In the genomic region with DNA sequence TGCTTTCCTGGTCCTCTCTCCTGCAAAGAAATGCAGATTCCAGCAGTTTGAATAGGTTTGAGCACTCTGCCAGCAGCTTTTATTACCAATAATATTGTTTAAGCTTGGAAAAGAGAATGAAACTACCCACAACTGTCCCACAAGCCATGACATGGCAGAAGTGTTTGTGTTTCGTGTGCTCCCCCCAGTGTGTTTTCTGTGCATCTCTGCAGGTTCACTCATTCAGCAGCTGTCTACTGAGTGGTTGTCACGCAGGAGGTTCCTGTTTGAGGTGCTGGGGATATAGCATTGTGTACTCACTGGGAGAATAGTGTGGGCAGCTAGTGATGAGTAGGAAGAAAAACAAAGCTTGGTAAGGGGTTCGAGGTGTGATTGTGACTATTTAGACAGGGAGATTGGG, we compare ENCODE assay signal across 20 cellular contexts. TPM values are rescaled to one million over a fixed set of nuclear protein-coding genes. Genes with fewer than 3 reads are reported as not detected.
DNase-seq lines count a peak whose midpoint lies in the region; ATAC-seq and TF ChIP-seq lines count a peak whose summit lies in the region.
"Had no signal": no experiment of that assay in that cellular context is flagged by ENCODE, and none has a peak within 500 bp of the region (broad histone marks: within the 10 kb centered on the region; RNA-seq: fewer than 3 reads in every experiment).

No MANE protein-coding gene starts in this region.

- no peaks in the 10 kb centered on the region for H3K4me1 Mint-ChIP-seq in activated CD8-positive, alpha-beta memory T cell treated with anti-CD3 and anti-CD28 coated beads, Interleukin-2, amount 10 ng/mL, durations not matched to agents 7 days and 5 days
- peaks cover 0 to 4% (median 0%) of the 10 kb centered on the region in 3 donors for H3K4me1 Mint-ChIP-seq in CD8-positive, alpha-beta memory T cell
- peaks cover 20% of the 10 kb centered on the region for H3K4me1 Mint-ChIP-seq in activated T-helper 1 cell treated with anti-CD3 and anti-CD28 coated beads, Interleukin-12 subunit alpha, Interleukin-12 subunit beta, Interleukin-2, Interleukin-4 antibody, amounts not matched to agents 30 ng/mL and 10 ng/mL and 1 ng/mL, durations not matched to agents 14 hours and 24 hours and 36 hours (ENCODE audit: low read depth)
- H3K4me1 Mint-ChIP-seq in naive thymus-derived CD4-positive, alpha-beta T cell: peaks cover 0 to 11% (median 4%) of the 10 kb centered on the region in 7 donors
- H3K4me1 Mint-ChIP-seq in osteocyte (ENCODE audit: unreplicated experiment): no peaks in the 10 kb centered on the region

- H3K27ac Mint-ChIP-seq in activated CD8-positive, alpha-beta memory T cell treated with anti-CD3 and anti-CD28 coated beads, Interleukin-2, amount 10 ng/mL, durations not matched to agents 7 days and 5 days: peak overlapping the region; percentile 7
- H3K27ac Mint-ChIP-seq in CD8-positive, alpha-beta memory T cell: peak overlapping the region in 5 of 8 donors; percentile 19 to 79 (median 48)
- peak overlapping the region; percentile 40 for H3K27ac Mint-ChIP-seq in activated T-helper 1 cell treated with anti-CD3 and anti-CD28 coated beads, Interleukin-12 subunit alpha, Interleukin-12 subunit beta, Interleukin-2, Interleukin-4 antibody, amounts not matched to agents 30 ng/mL and 10 ng/mL and 1 ng/mL, durations not matched to agents 14 hours and 24 hours and 36 hours
- H3K27ac Mint-ChIP-seq in naive thymus-derived CD4-positive, alpha-beta T cell: peak overlapping the region in 5 of 9 donors; percentile 23 to 74 (median 48)
- H3K27ac Mint-ChIP-seq in osteocyte (ENCODE audit: unreplicated experiment): no peak overlapping the region
- H3K27ac Mint-ChIP-seq: HFFc6 had no signal

- no peak overlapping the region for H3K4me3 Mint-ChIP-seq in activated CD8-positive, alpha-beta memory T cell treated with anti-CD3 and anti-CD28 coated beads, Interleukin-2, amount 10 ng/mL, durations not matched to agents 7 days and 5 days
- no peak overlapping the region for H3K4me3 Mint-ChIP-seq in CD8-positive, alpha-beta memory T cell
- H3K4me3 Mint-ChIP-seq in activated T-helper 1 cell treated with anti-CD3 and anti-CD28 coated beads, Interleukin-12 subunit alpha, Interleukin-12 subunit beta, Interleukin-2, Interleukin-4 antibody, amounts not matched to agents 30 ng/mL and 10 ng/mL and 1 ng/mL, durations not matched to agents 14 hours and 24 hours and 36 hours: no peak overlapping the region
- H3K4me3 Mint-ChIP-seq in naive thymus-derived CD4-positive, alpha-beta T cell: no peak overlapping the region
- H3K4me3 Mint-ChIP-seq in osteocyte (ENCODE audit: unreplicated experiment): no peak overlapping the region
- H3K4me3 Mint-ChIP-seq: CD8-positive, alpha-beta T cell; HFFc6 had no signal

- no peak overlapping the region for H3K27ac ChIP-seq in CD8-positive, alpha-beta memory T cell (ENCODE audit: low read depth, low read length)
- H3K27ac ChIP-seq in naive thymus-derived CD4-positive, alpha-beta T cell (ENCODE audit: low read depth, low read length): no peak overlapping the region
- H3K27ac ChIP-seq in breast epithelium (no peak overlapping the region), spleen (no peak overlapping the region)
- H3K27ac ChIP-seq: A549 had no signal

- H3K4me3 ChIP-seq in CD8-positive, alpha-beta memory T cell (ENCODE audit: low read length): no peak overlapping the region
- H3K4me3 ChIP-seq in naive thymus-derived CD4-positive, alpha-beta T cell (ENCODE audit: low read length): no peak overlapping the region
- H3K4me3 ChIP-seq in breast epithelium: no peak overlapping the region
- no peak overlapping the region for H3K4me3 ChIP-seq in spleen
- H3K4me3 ChIP-seq: A549, K562 had no signal

- no peaks in the 10 kb centered on the region for H3K9me3 ChIP-seq in CD8-positive, alpha-beta memory T cell (ENCODE audit: low read length)
- no peaks in the 10 kb centered on the region for H3K9me3 ChIP-seq in naive thymus-derived CD4-positive, alpha-beta T cell (ENCODE audit: control insufficient read depth in 2 of 3, low read length in 3 of 3)
- H3K9me3 ChIP-seq in breast epithelium (no peaks in the 10 kb centered on the region), spleen (no peaks in the 10 kb centered on the region)
- H3K9me3 ChIP-seq: A549 had no signal

- H3K36me3 ChIP-seq in CD8-positive, alpha-beta memory T cell (ENCODE audit: insufficient read depth, low read length): peaks cover 13% of the 10 kb centered on the region
- H3K36me3 ChIP-seq in naive thymus-derived CD4-positive, alpha-beta T cell (ENCODE audit: control insufficient read depth in 2 of 3, insufficient read depth in 3 of 3, low read length in 3 of 3): peaks cover 0 to 81% (median 8%) of the 10 kb centered on the region in 3 experiments
- H3K36me3 ChIP-seq in breast epithelium (no peaks in the 10 kb centered on the region), spleen (peaks cover 0 to 90% (median 20%) of the 10 kb centered on the region in 6 donors)

- H3K27me3 Mint-ChIP-seq in activated CD8-positive, alpha-beta memory T cell treated with anti-CD3 and anti-CD28 coated beads, Interleukin-2, amount 10 ng/mL, durations not matched to agents 7 days and 5 days: no peaks in the 10 kb centered on the region
- H3K27me3 Mint-ChIP-seq in CD8-positive, alpha-beta memory T cell: no peaks in the 10 kb centered on the region
- H3K27me3 Mint-ChIP-seq in activated T-helper 1 cell treated with anti-CD3 and anti-CD28 coated beads, Interleukin-12 subunit alpha, Interleukin-12 subunit beta, Interleukin-2, Interleukin-4 antibody, amounts not matched to agents 30 ng/mL and 10 ng/mL and 1 ng/mL, durations not matched to agents 14 hours and 24 hours and 36 hours (ENCODE audit: insufficient read depth): no peaks in the 10 kb centered on the region
- H3K27me3 Mint-ChIP-seq in naive thymus-derived CD4-positive, alpha-beta T cell: no peaks in the 10 kb centered on the region
- no peaks in the 10 kb centered on the region for H3K27me3 Mint-ChIP-seq in osteocyte (ENCODE audit: unreplicated experiment)

- CTCF ChIA-PET in activated CD8-positive, alpha-beta memory T cell treated with anti-CD3 and anti-CD28 coated beads, Interleukin-2, amount 10 ng/mL, durations not matched to agents 7 days and 5 days (lab: Charles Lee): interaction anchor here (1.2 to 3.6 kb wide), 3 partner anchors 11 to 49 kb away, joined by 3 to 9 read pairs (median 3); no protein-coding TSS in a partner anchor
- CTCF ChIA-PET in CD8-positive, alpha-beta memory T cell (lab: Charles Lee): interaction anchor here (1.8 to 3.1 kb wide), 2 partner anchors 31 to 49 kb away, joined by 6 to 11 read pairs; no protein-coding TSS in a partner anchor
- CTCF ChIA-PET in naive thymus-derived CD4-positive, alpha-beta T cell (lab: Charles Lee): interaction anchor here (0.9 to 1.3 kb wide), 2 partner anchors 10 to 45 kb away, joined by 3 read pairs; no protein-coding TSS in a partner anchor

- no peak for ATAC-seq in activated CD8-positive, alpha-beta memory T cell treated with anti-CD3 and anti-CD28 coated beads, Interleukin-2, amount 10 ng/mL, durations not matched to agents 7 days and 5 days
- no peak for ATAC-seq in naive thymus-derived CD4-positive, alpha-beta T cell
- ATAC-seq: A549; CD8-positive, alpha-beta T cell; K562; Right ventricle myocardium inferior had no signal

- peaks cover 5% of the 10 kb centered on the region for H3K36me3 Mint-ChIP-seq in activated CD8-positive, alpha-beta memory T cell treated with anti-CD3 and anti-CD28 coated beads, Interleukin-2, amount 10 ng/mL, durations not matched to agents 7 days and 5 days
- H3K36me3 Mint-ChIP-seq in CD8-positive, alpha-beta memory T cell: peaks cover 0 to 74% (median 4%) of the 10 kb centered on the region in 3 donors
- peaks cover 20% of the 10 kb centered on the region for H3K36me3 Mint-ChIP-seq in activated T-helper 1 cell treated with anti-CD3 and anti-CD28 coated beads, Interleukin-12 subunit alpha, Interleukin-12 subunit beta, Interleukin-2, Interleukin-4 antibody, amounts not matched to agents 30 ng/mL and 10 ng/mL and 1 ng/mL, durations not matched to agents 14 hours and 24 hours and 36 hours (ENCODE audit: low read depth)
- peaks cover 4 to 22% (median 6%) of the 10 kb centered on the region in 5 donors for H3K36me3 Mint-ChIP-seq in naive thymus-derived CD4-positive, alpha-beta T cell
- peaks cover 19% of the 10 kb centered on the region for H3K36me3 Mint-ChIP-seq in osteocyte (ENCODE audit: unreplicated experiment)

- WGBS in spleen, 5 donors: 80 to 92% (median 84%) methylated on average over 3 of the region's 3 CpGs

- intact Hi-C loops in activated T-helper 1 cell treated with anti-CD3 and anti-CD28 coated beads, Interleukin-12 subunit alpha, Interleukin-12 subunit beta, Interleukin-2, Interleukin-4 antibody, amounts not matched to agents 30 ng/mL and 10 ng/mL and 1 ng/mL, durations not matched to agents 14 hours and 24 hours and 36 hours (cut with micrococcal nuclease): no loop called here
- intact Hi-C loops in naive thymus-derived CD4-positive, alpha-beta T cell (cut with micrococcal nuclease): no loop called here
- intact Hi-C loops in breast epithelium (cut with DNase I; ENCODE audit: low total_unique reads): no loop called here
- intact Hi-C loops in spleen (cut with DNase I; ENCODE audit: low total_unique reads): no loop called here

- TF ChIP-seq CTCF in osteocyte (IDR thresholded peaks at IDR 0.05) (no peak), breast epithelium (IDR thresholded peaks at IDR 0.05) (no peak), spleen (IDR thresholded peaks at IDR 0.05 in 8 of 11, conservative IDR thresholded peaks at IDR 0.05 in 3 of 11) (no peak)

- H3K9me3 Mint-ChIP-seq in activated CD8-positive, alpha-beta memory T cell treated with anti-CD3 and anti-CD28 coated beads, Interleukin-2, amount 10 ng/mL, durations not matched to agents 7 days and 5 days (ENCODE audit: low read depth): no peaks in the 10 kb centered on the region
- no peaks in the 10 kb centered on the region for H3K9me3 Mint-ChIP-seq in CD8-positive, alpha-beta memory T cell
- no peaks in the 10 kb centered on the region for H3K9me3 Mint-ChIP-seq in activated T-helper 1 cell treated with anti-CD3 and anti-CD28 coated beads, Interleukin-12 subunit alpha, Interleukin-12 subunit beta, Interleukin-2, Interleukin-4 antibody, amounts not matched to agents 30 ng/mL and 10 ng/mL and 1 ng/mL, durations not matched to agents 14 hours and 24 hours and 36 hours
- H3K9me3 Mint-ChIP-seq in naive thymus-derived CD4-positive, alpha-beta T cell: peaks cover 0 to 1% (median 0%) of the 10 kb centered on the region in 11 donors
- no peaks in the 10 kb centered on the region for H3K9me3 Mint-ChIP-seq in osteocyte (ENCODE audit: unreplicated experiment)
- H3K9me3 Mint-ChIP-seq: CD8-positive, alpha-beta T cell; HFFc6 had no signal

- no peak for TF ChIP-seq POLR2A in breast epithelium (IDR thresholded peaks at IDR 0.05)
- no peak for TF ChIP-seq POLR2A in spleen (IDR thresholded peaks at IDR 0.05)

- no peak for DNase-seq in activated CD8-positive, alpha-beta memory T cell treated with anti-CD3 and anti-CD28 coated beads, Interleukin-2, amount 10 ng/mL, durations not matched to agents 7 days and 5 days
- DNase-seq in activated CD8-positive, alpha-beta memory T cell treated with anti-CD3 and anti-CD28 coated beads, Interleukin-2, amount 50 U/mL, for 48 hours: no peak
- no peak for DNase-seq in CD8-positive, alpha-beta memory T cell
- DNase-seq in activated T-helper 1 cell treated with anti-CD3 and anti-CD28 coated beads, Interleukin-12 subunit alpha, Interleukin-12 subunit beta, Interleukin-2, Interleukin-4 antibody, amounts not matched to agents 30 ng/mL and 10 ng/mL and 1 ng/mL, durations not matched to agents 14 hours and 24 hours and 36 hours (ENCODE audit: low spot score): no peak
- no peak for DNase-seq in naive thymus-derived CD4-positive, alpha-beta T cell
- DNase-seq in osteocyte (ENCODE audit: extremely low spot score, unreplicated experiment): no peak
- DNase-seq in breast epithelium (ENCODE audit: low spot score in 2 of 2): no peak
- no peak for DNase-seq in spleen
- DNase-seq: CD8-positive, alpha-beta T cell; DMS79 treated with DMSO at 0.1 percent for 48 hours; H7; HFFc6; MV-4-11; NCI-H1417 treated with DMSO at 0.1 percent for 48 hours; NCI-H1930; NCI-H446; NK-92 treated with Interleukin-12 subunit alpha and Interleukin-12 subunit beta, amount 100 ng/mL, for 24 hours had no signal

- no peaks in the 10 kb centered on the region for H3K27me3 ChIP-seq in CD8-positive, alpha-beta memory T cell (ENCODE audit: insufficient read depth, low read length, poor library complexity, severe bottlenecking)
- H3K27me3 ChIP-seq in naive thymus-derived CD4-positive, alpha-beta T cell (ENCODE audit: control insufficient read depth in 2 of 2, insufficient read depth in 2 of 2, low read length in 2 of 2): no peaks in the 10 kb centered on the region
- H3K27me3 ChIP-seq in breast epithelium: no peaks in the 10 kb centered on the region
- H3K27me3 ChIP-seq in spleen (replicated peaks in 1 of 7): no peaks in the 10 kb centered on the region

- no peaks in the 10 kb centered on the region for H3K4me1 ChIP-seq in CD8-positive, alpha-beta memory T cell (ENCODE audit: insufficient read depth, low read length)
- no peaks in the 10 kb centered on the region for H3K4me1 ChIP-seq in naive thymus-derived CD4-positive, alpha-beta T cell (ENCODE audit: control insufficient read depth in 2 of 2, insufficient read depth in 2 of 2, low read length in 2 of 2)
- no peaks in the 10 kb centered on the region for H3K4me1 ChIP-seq in breast epithelium
- H3K4me1 ChIP-seq in spleen: peaks cover 0 to 38% (median 10%) of the 10 kb centered on the region in 6 donors
- H3K4me1 ChIP-seq: A549 had no signal

- POLR2A ChIA-PET in CD8-positive, alpha-beta memory T cell (lab: Charles Lee): no interaction called here
- POLR2A ChIA-PET in naive thymus-derived CD4-positive, alpha-beta T cell (lab: Charles Lee): interaction anchor here (0.7 kb wide), 1 partner anchor 644 kb away, joined by 3 read pairs; no protein-coding TSS in a partner anchor

RNA-seq across cellular contexts. Expression of a gene that starts 55.3 kb away (rescaled TPM):
- total RNA-seq in activated CD8-positive, alpha-beta memory T cell treated with anti-CD3 and anti-CD28 coated beads, Interleukin-2, amount 10 ng/mL, durations not matched to agents 7 days and 5 days: under 1 TPM; 0.52 to 0.96 TPM
- under 1 TPM; 0.31 to 0.48 TPM for total RNA-seq in CD8-positive, alpha-beta memory T cell
- not detected for polyA plus RNA-seq in CD8-positive, alpha-beta memory T cell
- total RNA-seq in activated T-helper 1 cell treated with anti-CD3 and anti-CD28 coated beads, Interleukin-12 subunit alpha, Interleukin-12 subunit beta, Interleukin-2, Interleukin-4 antibody, amounts not matched to agents 30 ng/mL and 10 ng/mL and 1 ng/mL, durations not matched to agents 14 hours and 24 hours and 36 hours: 0.73 and 0.83 TPM in 2 replicates
- 1 to 10 TPM; 1.0 to 2.3 (median 1.7) TPM for total RNA-seq in naive thymus-derived CD4-positive, alpha-beta T cell
- polyA plus RNA-seq in naive thymus-derived CD4-positive, alpha-beta T cell: under 1 TPM in 1 of 2 donors, not detected in 1; 0.40 TPM
- total RNA-seq in osteocyte: 4.2 and 4.5 TPM in 2 replicates
- total RNA-seq in breast epithelium: 1 to 10 TPM in 2 of 3 donors, under 1 TPM in 1; 0.80 to 7.9 (median 5.6) TPM
- 1 to 10 TPM; 1.4 to 9.0 (median 3.2) TPM for total RNA-seq in spleen
- polyA plus RNA-seq in spleen: 1 to 10 TPM; 2.2 to 4.0 (median 3.6) TPM
